Comparison of ENCODE assay signal across 8 cellular contexts in the genomic region with DNA sequence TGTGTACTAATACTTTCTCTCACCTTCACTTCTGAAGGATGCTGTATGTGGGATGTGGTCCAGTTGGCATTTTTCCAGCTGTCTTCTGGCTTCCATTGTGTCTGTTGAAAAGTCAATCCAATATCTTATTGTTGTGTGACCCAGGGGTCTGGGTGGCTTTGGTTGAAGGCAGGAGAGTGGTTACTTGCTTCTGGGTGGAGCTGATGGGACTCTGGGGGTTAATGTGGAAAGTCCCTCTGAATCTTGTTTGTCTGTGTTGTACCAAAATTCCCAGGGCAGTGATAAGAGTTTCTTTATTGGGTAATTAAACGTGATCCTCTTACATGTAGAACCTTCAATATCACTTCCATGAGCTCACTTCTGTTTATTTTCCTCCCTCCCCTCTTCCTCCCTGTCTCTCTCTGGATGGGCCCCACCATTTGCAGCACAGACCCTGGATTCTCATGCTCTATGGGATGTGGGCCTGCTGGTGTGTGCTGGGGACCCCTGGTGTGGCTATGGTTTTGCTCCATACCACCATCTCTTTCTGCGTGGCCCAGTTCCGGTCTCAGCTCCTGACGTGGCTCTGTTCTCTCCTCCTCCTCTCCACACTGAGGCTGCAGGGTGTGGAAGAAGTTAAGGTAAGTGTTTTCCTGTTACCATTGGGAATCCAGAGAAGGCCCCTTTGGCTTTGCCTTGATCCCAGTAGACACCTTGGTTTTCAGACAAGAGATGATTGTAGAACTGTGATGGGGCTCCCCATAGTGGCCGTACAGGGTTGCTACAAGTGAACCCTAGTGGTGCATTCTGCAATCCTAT.
DNase-seq lines count a peak whose midpoint lies in the region; ATAC-seq and TF ChIP-seq lines count a peak whose summit lies in the region.

No MANE protein-coding gene starts in this region.

- BruUV-seq in Panc1 (replicated peaks; lab: Mats Ljungman, UMichigan), result no TSS peak

- no peak overlapping the region for H3K27ac ChIP-seq in Panc1 (ENCODE audit: low read length)
- no peak overlapping the region for H3K27ac ChIP-seq in ovary

- TF ChIP-seq EP300 in ovary (IDR thresholded peaks at IDR 0.05), result no peak

- CTCF ChIA-PET in Panc1 (lab: Charles Lee), result interaction anchor here (0.5 to 0.8 kb wide), 2 partner anchors 42 to 673 kb away, joined by 3 to 11 read pairs; no protein-coding TSS in a partner anchor

- H3K4me1 ChIP-seq in Panc1 (ENCODE audit: control insufficient read depth, insufficient read depth, low read length), result no peaks in the 10 kb centered on the region
- peaks cover 2% of the 10 kb centered on the region for H3K4me1 ChIP-seq in ovary (ENCODE audit: insufficient read depth)

- ATAC-seq in GM21717 (IDR thresholded peaks at IDR 0.05; ENCODE audit: unreplicated experiment), result peak; percentile 84
- peak; percentile 96 for ATAC-seq in Panc1

- in situ Hi-C loops in Panc1 (cut with HindIII; ENCODE audit: low pct_unique_long_range_greater_than_20kb, low sequenced_read_pairs), result no loop called here

- peak; percentile 43 for DNase-seq in GDM1 (lab: John Stamatoyannopoulos, UW)
- DNase-seq in HuH-7.5 (ENCODE audit: low spot score), result peak; percentile 45
- peak; percentile 39 for DNase-seq in Panc1 (ENCODE audit: low read depth, low spot score)
- DNase-seq in activated T-cell treated with anti-CD3 and anti-CD28 coated beads, Interleukin-2, amount 50 U/mL, for 48 hours, result peak; percentile 62 to 69
- DNase-seq in foreskin fibroblast, result peak; percentile 57 to 84
- peak; percentile 25 to 61 (median 36) for DNase-seq in ovary
- no peak for DNase-seq in posterior vena cava (ENCODE audit: low spot score)

- intact Hi-C loops in Panc1 (cut with micrococcal nuclease; ENCODE audit: unreplicated experiment) (loop anchor here (1.0 to 2.0 kb wide), 2 partner anchors 39 to 257 kb away; no protein-coding TSS in a partner anchor), ovary (cut with DNase I) (loop anchor here in 1 of 4 donors (10.0 kb wide), 1 partner anchor 735 kb away; the partner anchor contains the start of gene KCNH1), posterior vena cava (cut with DNase I) (no loop called here)

- H3K36me3 ChIP-seq in Panc1 (ENCODE audit: control insufficient read depth, insufficient read depth, low read length), result no peaks in the 10 kb centered on the region
- no peaks in the 10 kb centered on the region for H3K36me3 ChIP-seq in ovary

- no peak for TF ChIP-seq POLR2A in ovary (IDR thresholded peaks at IDR 0.05)

- H3K9me3 ChIP-seq in Panc1 (ENCODE audit: control insufficient read depth, insufficient read depth, low read depth, low read length) (no peaks in the 10 kb centered on the region), ovary (no peaks in the 10 kb centered on the region)

- 60 to 67% (median 64%) methylated on average over 5 of the region's 5 CpGs for WGBS in ovary, 3 donors

- peak; percentile 86 for TF ChIP-seq CTCF in Panc1 (IDR thresholded peaks at IDR 0.05)
- TF ChIP-seq CTCF in foreskin fibroblast (IDR thresholded peaks at IDR 0.05; ENCODE audit: low read depth, low read length), result peak; percentile 93
- TF ChIP-seq CTCF in ovary (IDR thresholded peaks at IDR 0.05), result peak; percentile 19 to 54 (median 44)

- POLR2A ChIA-PET in Panc1 (lab: Charles Lee), result no interaction called here

- H3K27me3 ChIP-seq in Panc1 (ENCODE audit: control insufficient read depth, insufficient read depth, low read length) (no peaks in the 10 kb centered on the region), ovary (no peaks in the 10 kb centered on the region)

- H3K4me3 ChIP-seq in Panc1 (ENCODE audit: low read depth in 2 of 2, low read length in 2 of 2), result no peak overlapping the region
- no peak overlapping the region for H3K4me3 ChIP-seq in foreskin fibroblast (ENCODE audit: low read depth in 1 of 2, low read length in 2 of 2)
- H3K4me3 ChIP-seq in ovary, result no peak overlapping the region
